Comparison of ENCODE assay signal across 13 cellular contexts in the genomic region with DNA sequence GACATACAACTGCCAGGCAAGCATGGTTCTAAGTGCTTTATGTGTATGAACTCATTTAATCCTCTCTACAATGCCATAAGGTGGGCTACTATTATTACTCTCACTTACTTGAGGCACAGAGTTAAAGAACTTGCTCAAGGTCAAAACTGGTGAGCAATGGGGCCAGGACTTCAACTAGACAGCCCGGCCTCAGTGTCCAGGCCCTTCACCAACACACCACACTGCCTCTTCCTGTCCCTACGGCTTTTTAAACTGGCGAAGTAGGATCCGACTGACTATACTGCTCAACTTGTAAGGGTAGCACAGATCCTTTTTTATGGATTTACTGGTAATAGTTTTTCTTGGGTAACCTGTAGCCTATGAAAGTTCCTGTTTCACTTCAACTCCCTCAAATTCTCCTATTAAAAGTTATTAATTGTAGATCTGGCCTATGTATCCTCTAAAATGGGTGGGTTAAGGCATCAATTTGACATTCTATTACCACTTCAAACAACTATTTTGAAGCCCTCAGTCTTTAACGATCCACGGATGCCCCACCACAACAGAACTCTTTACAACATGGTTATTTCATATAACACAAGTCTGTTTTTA. TPM values are rescaled to one million over a fixed set of nuclear protein-coding genes. Genes with fewer than 3 reads are reported as not detected.
DNase-seq lines count a peak whose midpoint lies in the region; FAIRE-seq and TF ChIP-seq lines count a peak whose summit lies in the region.
"Had no signal": no experiment of that assay in that cellular context is flagged by ENCODE, and none has a peak within 500 bp of the region (broad histone marks: within the 10 kb centered on the region; RNA-seq: fewer than 3 reads in every experiment).

No MANE protein-coding gene starts in this region.

- peaks cover 68% of the 10 kb centered on the region for H3K4me1 ChIP-seq in astrocyte (ENCODE audit: insufficient read depth, low read length)
- peaks cover 8% of the 10 kb centered on the region for H3K4me1 ChIP-seq in parathyroid adenoma

- peak overlapping the region; percentile 95 for H3K9ac ChIP-seq in astrocyte (ENCODE audit: low read length)
- H3K9ac ChIP-seq in parathyroid adenoma: no peak overlapping the region

- DNase-seq in Caki2 (ENCODE audit: low read depth) (peak; percentile 27), astrocyte (ENCODE audit: low read depth) (no peak), fibroblast of the aortic adventitia (ENCODE audit: low read depth) (no peak), HuH-7.5 (ENCODE audit: low spot score) (no peak), HPDE6-E6E7 (ENCODE audit: extremely low spot score) (no peak), urothelium cell line (ENCODE audit: low spot score) (no peak), hypothalamus (lab: John Stamatoyannopoulos, UW) (no peak)
- DNase-seq: activated CD4-positive, alpha-beta memory T cell treated with anti-CD3 and anti-CD28 coated beads for 36 hours; activated gamma-delta T cell; heart right ventricle had no signal

- H3K36me3 ChIP-seq in astrocyte (ENCODE audit: insufficient read depth, low read length) (no peaks in the 10 kb centered on the region), parathyroid adenoma (ENCODE audit: control insufficient read depth, insufficient read depth, low read length) (no peaks in the 10 kb centered on the region)
- H3K36me3 ChIP-seq: heart right ventricle had no signal

- H3K27me3 ChIP-seq in astrocyte (ENCODE audit: insufficient read depth, low read length) (no peaks in the 10 kb centered on the region), parathyroid adenoma (ENCODE audit: control insufficient read depth, insufficient read depth, low read length) (no peaks in the 10 kb centered on the region)

- H3K4me2 ChIP-seq in astrocyte (ENCODE audit: low read length): peak overlapping the region; percentile 83
- H3K4me2 ChIP-seq in parathyroid adenoma (ENCODE audit: low read length): no peak overlapping the region

- FAIRE-seq in astrocyte (lab: Jason Lieb, UNC) (no peak), urothelium cell line (lab: Jason Lieb, UNC) (no peak)
- FAIRE-seq: GM12878 had no signal

- peak overlapping the region; percentile 54 for H3K4me3 Mint-ChIP-seq in astrocyte (ENCODE audit: unreplicated experiment)
- H3K4me3 Mint-ChIP-seq: activated CD4-positive, alpha-beta memory T cell treated with anti-CD3 and anti-CD28 coated beads for 36 hours; T-helper 1 cell treated with Interleukin-12 subunit alpha and Interleukin-12 subunit beta and Interleukin-4 antibody, amounts not matched to agents 30 μg/mL and 1 μg/mL, for 36 hours had no signal

- peaks cover 84% of the 10 kb centered on the region for H4K20me1 ChIP-seq in astrocyte (ENCODE audit: insufficient read depth, low read length)

- no peaks in the 10 kb centered on the region for H3K9me3 Mint-ChIP-seq in astrocyte (ENCODE audit: unreplicated experiment)
- H3K9me3 Mint-ChIP-seq: activated CD4-positive, alpha-beta memory T cell treated with anti-CD3 and anti-CD28 coated beads for 36 hours; T-helper 1 cell treated with Interleukin-12 subunit alpha and Interleukin-12 subunit beta and Interleukin-4 antibody, amounts not matched to agents 30 μg/mL and 1 μg/mL, for 36 hours had no signal

- H3K27me3 Mint-ChIP-seq in astrocyte (ENCODE audit: low read depth, unreplicated experiment): no peaks in the 10 kb centered on the region

- TF ChIP-seq CTCF in astrocyte (IDR thresholded peaks at IDR 0.05; ENCODE audit: insufficient read depth, low read depth, low read length): no peak
- no peak for TF ChIP-seq CTCF in fibroblast of the aortic adventitia (IDR thresholded peaks at IDR 0.05; ENCODE audit: insufficient read depth, low read length)
- no peak for TF ChIP-seq CTCF in parathyroid adenoma (IDR thresholded peaks at IDR 0.05)

- in situ Hi-C loops in Caki2 (cut with HindIII; ENCODE audit: low pct_unique_long_range_greater_than_20kb, low sequenced_read_pairs): no loop called here

- no peak overlapping the region for H3K27ac Mint-ChIP-seq in astrocyte (ENCODE audit: unreplicated experiment)
- H3K27ac Mint-ChIP-seq: activated CD4-positive, alpha-beta memory T cell treated with anti-CD3 and anti-CD28 coated beads for 36 hours; T-helper 1 cell treated with Interleukin-12 subunit alpha and Interleukin-12 subunit beta and Interleukin-4 antibody, amounts not matched to agents 30 μg/mL and 1 μg/mL, for 36 hours had no signal

- peaks cover 4% of the 10 kb centered on the region for H3K36me3 Mint-ChIP-seq in astrocyte (ENCODE audit: low read depth, unreplicated experiment)
- H3K36me3 Mint-ChIP-seq: activated CD4-positive, alpha-beta memory T cell treated with anti-CD3 and anti-CD28 coated beads for 36 hours had no signal

- no peak overlapping the region for H2AFZ ChIP-seq in astrocyte (ENCODE audit: low read depth, low read length)
- no peak overlapping the region for H2AFZ ChIP-seq in parathyroid adenoma

- H3K27ac ChIP-seq in astrocyte (ENCODE audit: low read depth, low read length) (peak overlapping the region; percentile 12), parathyroid adenoma (peak overlapping the region; percentile 20)
- H3K27ac ChIP-seq: heart right ventricle had no signal

- H3K9me3 ChIP-seq in astrocyte (ENCODE audit: insufficient read depth, low read depth, low read length): no peaks in the 10 kb centered on the region
- no peaks in the 10 kb centered on the region for H3K9me3 ChIP-seq in parathyroid adenoma (ENCODE audit: control insufficient read depth, low read length)
- H3K9me3 ChIP-seq: heart right ventricle had no signal

- H3K79me2 ChIP-seq in astrocyte (ENCODE audit: insufficient read depth, low read length): peaks cover 99% of the 10 kb centered on the region
- peaks cover 8% of the 10 kb centered on the region for H3K79me2 ChIP-seq in parathyroid adenoma

- peaks cover 63% of the 10 kb centered on the region for H3K4me1 Mint-ChIP-seq in astrocyte (ENCODE audit: low read depth, unreplicated experiment)

- H3K4me3 ChIP-seq in astrocyte (ENCODE audit: insufficient read depth, low read depth, low read length): peak overlapping the region; percentile 98
- peak overlapping the region; percentile 38 for H3K4me3 ChIP-seq in fibroblast of the aortic adventitia (ENCODE audit: low read depth, low read length)
- H3K4me3 ChIP-seq in parathyroid adenoma (ENCODE audit: low read depth, low read length): no peak overlapping the region
- H3K4me3 ChIP-seq: GM12878, heart right ventricle had no signal

RNA-seq across cellular contexts. Expression of a gene that starts 4.3 kb away (rescaled TPM):
- 31.9 and 45.3 TPM in 2 replicates for total RNA-seq in Caki2 (2014; rRNA removed; shearing (Covaris generic); ENCODE audit: low replicate concordance)
- total RNA-seq in astrocyte: 81.5 and 119 TPM in 2 replicates
- total RNA-seq in fibroblast of the aortic adventitia (ENCODE audit: low replicate concordance): 46.4 and 106 TPM in 2 replicates
